ENCODE assay signal across 15 cellular contexts in the genomic region with DNA sequence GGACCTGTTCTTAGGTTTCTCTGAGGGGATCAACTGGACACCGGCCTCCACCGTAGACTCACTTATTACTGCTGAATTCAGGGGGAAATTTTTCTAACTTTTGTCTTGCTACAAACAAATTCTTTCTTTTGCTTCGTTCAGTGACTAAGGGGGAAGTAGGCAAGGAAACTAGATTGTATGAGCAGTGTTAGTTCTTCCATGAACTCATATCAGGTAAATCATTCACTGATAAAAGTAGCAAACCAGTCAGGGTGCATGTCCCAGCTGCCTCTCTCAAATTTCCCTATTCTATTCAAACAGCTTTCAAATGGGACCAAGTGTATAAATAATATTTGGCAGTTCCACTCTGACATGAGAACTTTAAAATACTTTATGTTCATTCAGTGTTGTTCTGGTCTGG. TPM values are rescaled to one million over a fixed set of nuclear protein-coding genes. Genes with fewer than 3 reads are reported as not detected.
DNase-seq lines count a peak whose midpoint lies in the region; ATAC-seq and TF ChIP-seq lines count a peak whose summit lies in the region.
"Had no signal": no experiment of that assay in that cellular context is flagged by ENCODE, and none has a peak within 500 bp of the region (broad histone marks: within the 10 kb centered on the region; RNA-seq: fewer than 3 reads in every experiment).

No MANE protein-coding gene starts in this region.

- no peak overlapping the region for H2AFZ ChIP-seq in hepatocyte
- no peak overlapping the region for H2AFZ ChIP-seq in osteoblast (ENCODE audit: low read length)
- H2AFZ ChIP-seq: GM23248, neural progenitor cell had no signal

- H3K4me2 ChIP-seq in hepatocyte (no peak overlapping the region), osteoblast (ENCODE audit: insufficient read depth, low read length) (no peak overlapping the region)
- H3K4me2 ChIP-seq: KMS-11, neural progenitor cell had no signal

- H3K9me2 ChIP-seq in hepatocyte (replicated peaks; ENCODE audit: insufficient read depth): no peaks in the 10 kb centered on the region

- H3K27ac ChIP-seq in RWPE2 (ENCODE audit: poor library complexity, severe bottlenecking) (peak overlapping the region; percentile 76), hepatocyte (peak overlapping the region; percentile 24), osteoblast (ENCODE audit: low read depth, low read length) (peak overlapping the region; percentile 40)
- H3K27ac ChIP-seq: KMS-11, neural progenitor cell, SJCRH30 had no signal

- ATAC-seq in RWPE2 (ENCODE audit: low read depth) (no peak), HG03139 (IDR thresholded peaks at IDR 0.05; ENCODE audit: unreplicated experiment) (no peak)
- no peak for ATAC-seq in activated T-cell treated with anti-CD3 and anti-CD28 coated beads, Interleukin-2, amount 50 U/mL, for 4 hours

- 85% methylated on average over 3 of the region's 3 CpGs for WGBS in hepatocyte (ENCODE audit: low lambda C conversion rate, missing lambda C conversion rate)

- no peaks in the 10 kb centered on the region for H3K27me3 Mint-ChIP-seq in type B pancreatic cell
- no peaks in the 10 kb centered on the region for H3K27me3 Mint-ChIP-seq in activated T-cell treated with anti-CD3 and anti-CD28 coated beads, Interleukin-2, amount 50 U/mL, for 4 hours (ENCODE audit: low read depth)

- H3K36me3 Mint-ChIP-seq in type B pancreatic cell: peaks cover 19% of the 10 kb centered on the region
- peaks cover 8% of the 10 kb centered on the region for H3K36me3 Mint-ChIP-seq in activated T-cell treated with anti-CD3 and anti-CD28 coated beads, Interleukin-2, amount 50 U/mL, for 4 hours (ENCODE audit: insufficient read depth)

- no peaks in the 10 kb centered on the region for H3K9me3 ChIP-seq in RWPE2 (ENCODE audit: severe bottlenecking)
- no peaks in the 10 kb centered on the region for H3K9me3 ChIP-seq in hepatocyte (ENCODE audit: low read depth)
- no peaks in the 10 kb centered on the region for H3K9me3 ChIP-seq in osteoblast (ENCODE audit: low read depth, low read length)
- H3K9me3 ChIP-seq: SJCRH30 had no signal

- DNase-seq in RWPE2 (ENCODE audit: low spot score) (no peak), hepatocyte (ENCODE audit: low spot score) (no peak), osteoblast (ENCODE audit: insufficient read length, low spot score, missing footprints) (no peak), type B pancreatic cell (ENCODE audit: extremely low spot score, unreplicated experiment) (no peak), retina (no peak)
- no peak for DNase-seq in activated T-cell treated with anti-CD3 and anti-CD28 coated beads, Interleukin-2, amount 50 U/mL, for 4 hours
- DNase-seq: activated CD4-positive, alpha-beta T cell treated with anti-CD3 and anti-CD28 coated beads for 1 hour; activated naive CD4-positive, alpha-beta T cell; cortex of kidney; stimulated activated CD4-positive, alpha-beta T cell treated with anti-CD3 and anti-CD28 coated beads, Interleukin-2, amount 100 ng/mL, for 24 hours had no signal

- H3K4me1 ChIP-seq in RWPE2 (ENCODE audit: insufficient read depth, poor library complexity, severe bottlenecking) (peaks cover 27% of the 10 kb centered on the region), hepatocyte (ENCODE audit: insufficient read depth) (no peaks in the 10 kb centered on the region), osteoblast (ENCODE audit: insufficient read depth, low read length) (peaks cover 31% of the 10 kb centered on the region)
- H3K4me1 ChIP-seq: neural progenitor cell, SJCRH30 had no signal

- H3K79me2 ChIP-seq in hepatocyte (peaks cover 2% of the 10 kb centered on the region), osteoblast (ENCODE audit: insufficient read depth, low read length) (no peaks in the 10 kb centered on the region)

- H3K27me3 ChIP-seq in RWPE2 (ENCODE audit: insufficient read depth, poor library complexity, severe bottlenecking) (no peaks in the 10 kb centered on the region), hepatocyte (no peaks in the 10 kb centered on the region), osteoblast (ENCODE audit: insufficient read depth, low read length) (no peaks in the 10 kb centered on the region)
- H3K27me3 ChIP-seq: neural progenitor cell, SJCRH30 had no signal

- H3K4me3 ChIP-seq in RWPE2 (ENCODE audit: severe bottlenecking) (no peak overlapping the region), hepatocyte (no peak overlapping the region), osteoblast (ENCODE audit: insufficient read depth, low read length) (no peak overlapping the region)
- H3K4me3 ChIP-seq: GM23248, neural progenitor cell, SJCRH30 had no signal

- peaks cover 6% of the 10 kb centered on the region for H3K4me1 Mint-ChIP-seq in type B pancreatic cell (ENCODE audit: unreplicated experiment)
- H3K4me1 Mint-ChIP-seq in activated T-cell treated with anti-CD3 and anti-CD28 coated beads, Interleukin-2, amount 50 U/mL, for 4 hours (ENCODE audit: low read depth): peaks cover 2% of the 10 kb centered on the region
- H3K4me1 Mint-ChIP-seq: neural progenitor cell had no signal

- no peak overlapping the region for H3K4me3 Mint-ChIP-seq in type B pancreatic cell
- H3K4me3 Mint-ChIP-seq in activated T-cell treated with anti-CD3 and anti-CD28 coated beads, Interleukin-2, amount 50 U/mL, for 4 hours: no peak overlapping the region
- H3K4me3 Mint-ChIP-seq: neural progenitor cell had no signal

- peak overlapping the region; percentile 55 for H3K27ac Mint-ChIP-seq in type B pancreatic cell
- H3K27ac Mint-ChIP-seq: neural progenitor cell had no signal

- TF ChIP-seq CTCF in RWPE2 (IDR thresholded peaks at IDR 0.05; ENCODE audit: poor library complexity, severe bottlenecking): no peak
- no peak for TF ChIP-seq CTCF in hepatocyte (IDR thresholded peaks at IDR 0.05; ENCODE audit: poor library complexity)
- TF ChIP-seq CTCF in osteoblast (IDR thresholded peaks at IDR 0.05; ENCODE audit: extremely low read depth, low read depth, low read length): no peak
- TF ChIP-seq CTCF in type B pancreatic cell (conservative IDR thresholded peaks at IDR 0.05): no peak

- H3K9me3 Mint-ChIP-seq in type B pancreatic cell: no peaks in the 10 kb centered on the region
- no peaks in the 10 kb centered on the region for H3K9me3 Mint-ChIP-seq in activated T-cell treated with anti-CD3 and anti-CD28 coated beads, Interleukin-2, amount 50 U/mL, for 4 hours
- H3K9me3 Mint-ChIP-seq: neural progenitor cell had no signal

- H3K36me3 ChIP-seq in RWPE2 (ENCODE audit: low read depth) (peaks cover 20% of the 10 kb centered on the region), hepatocyte (replicated peaks; ENCODE audit: insufficient read depth, low read depth) (peaks cover 3% of the 10 kb centered on the region), osteoblast (ENCODE audit: insufficient read depth, low read length) (peaks cover 4% of the 10 kb centered on the region)

- H4K20me1 ChIP-seq in hepatocyte (ENCODE audit: insufficient read depth, poor library complexity, severe bottlenecking): no peaks in the 10 kb centered on the region
- peaks cover 4% of the 10 kb centered on the region for H4K20me1 ChIP-seq in osteoblast (ENCODE audit: insufficient read depth, low read length)

RNA-seq across cellular contexts. Expression of a gene that starts 7.3 kb away (rescaled TPM):
- total RNA-seq in hepatocyte (0.63 TPM in 1 of 2 replicates, not detected in the other), osteoblast (0.72 and 0.88 TPM in 2 replicates), type B pancreatic cell (ENCODE audit: low replicate concordance) (0.71 and 2.4 TPM in 2 replicates)
- 2.1 TPM in 1 of 2 replicates, not detected in the other for polyA plus RNA-seq in hepatocyte
- under 1 TPM; 0.29 to 0.73 (median 0.35) TPM for total RNA-seq in activated T-cell treated with anti-CD3 and anti-CD28 coated beads, Interleukin-2, amount 50 U/mL, for 4 hours

RNA-seq across cellular contexts. Expression of a gene that starts 23.9 kb away (rescaled TPM):
- total RNA-seq in hepatocyte: 252 and 266 TPM in 2 replicates
- polyA plus RNA-seq in hepatocyte: 212 and 218 TPM in 2 replicates
- 86.6 and 88.3 TPM in 2 replicates for total RNA-seq in osteoblast
- 100 and 130 TPM in 2 replicates for total RNA-seq in type B pancreatic cell (ENCODE audit: low replicate concordance)
- total RNA-seq in activated T-cell treated with anti-CD3 and anti-CD28 coated beads, Interleukin-2, amount 50 U/mL, for 4 hours: 10 to 100 TPM; 75.5 to 88.7 (median 83.0) TPM

RNA-seq across cellular contexts. Expression of a gene that starts 28.8 kb away (rescaled TPM):
- total RNA-seq in hepatocyte: 1.9 and 3.9 TPM in 2 replicates
- polyA plus RNA-seq in hepatocyte: 1.7 and 2.3 TPM in 2 replicates
- under 0.01 TPM in 1 of 2 replicates, not detected in the other for total RNA-seq in osteoblast
- 3.5 and 3.9 TPM in 2 replicates for total RNA-seq in type B pancreatic cell (ENCODE audit: low replicate concordance)
- under 1 TPM; 0.13 to 0.56 (median 0.14) TPM for total RNA-seq in activated T-cell treated with anti-CD3 and anti-CD28 coated beads, Interleukin-2, amount 50 U/mL, for 4 hours
- total RNA-seq: SJCRH30 had no signal

Comparison
In these comparisons a context has a peak if more than half of its experiments do, and no peak if none do; other contexts are left out.
1. H3K27ac ChIP-seq: peak in every context shown above with its lines; median percentile 76 in RWPE2; 40 in osteoblast; 24 in hepatocyte.